In genomic region chr17:62714016-62714777, GRCh38 we compare ENCODE assay signal across 23 cellular contexts.
DNase-seq lines count a peak whose midpoint lies in the region; ATAC-seq, FAIRE-seq and TF ChIP-seq lines count a peak whose summit lies in the region.
"Had no signal": no experiment of that assay in that cellular context is flagged by ENCODE, and none has a peak within 500 bp of the region (broad histone marks: within the 10 kb centered on the region; RNA-seq: fewer than 3 reads in every experiment).

No MANE protein-coding gene starts in this region.

- H3K9me3 ChIP-seq in astrocyte (ENCODE audit: insufficient read depth, low read depth, low read length) = no peaks in the 10 kb centered on the region
- H3K9me3 ChIP-seq: upper lobe of left lung had no signal

- H3F3A ChIP-seq in GM23338 (replicated peaks; ENCODE audit: low read depth) = no peaks in the 10 kb centered on the region

- no peaks in the 10 kb centered on the region for H3K9me2 ChIP-seq in GM23338 (ENCODE audit: insufficient read depth)

- no peak for ATAC-seq in GM23338
- no peak for ATAC-seq in GM21528 (IDR thresholded peaks at IDR 0.05; ENCODE audit: low FRiP score, unreplicated experiment)
- no peak for ATAC-seq in GM18502 (IDR thresholded peaks at IDR 0.05; ENCODE audit: poor library complexity, unreplicated experiment)
- ATAC-seq: natural killer cell treated with Interleukin-12 subunit alpha and Interleukin-12 subunit beta and Interleukin-15 and Interleukin-18, amount 100 ng/mL, for 72 hours had no signal

- H4K20me1 ChIP-seq in GM23338 (replicated peaks; ENCODE audit: insufficient read depth) (no peaks in the 10 kb centered on the region), astrocyte (ENCODE audit: insufficient read depth, low read length) (no peaks in the 10 kb centered on the region)

- H3K27ac Mint-ChIP-seq in GM23338 (no peak overlapping the region), astrocyte (ENCODE audit: unreplicated experiment) (no peak overlapping the region), endothelial cell (ENCODE audit: unreplicated experiment) (no peak overlapping the region)
- H3K27ac Mint-ChIP-seq: natural killer cell treated with Interleukin-12 subunit alpha and Interleukin-12 subunit beta and Interleukin-15 and Interleukin-18, amount 100 ng/mL, for 72 hours had no signal

- H3K4me2 ChIP-seq in GM23338 (no peak overlapping the region), astrocyte (ENCODE audit: low read length) (peak overlapping the region; percentile 13)

- H3K9ac ChIP-seq in astrocyte (ENCODE audit: low read length) = no peak overlapping the region

- H3K27ac ChIP-seq in ACC112 (ENCODE audit: low read depth, low read length) = peak overlapping the region; percentile 78
- H3K27ac ChIP-seq in GM23338 (ENCODE audit: low read depth) = no peak overlapping the region
- H3K27ac ChIP-seq in astrocyte (ENCODE audit: low read depth, low read length) = no peak overlapping the region
- H3K27ac ChIP-seq: coronary artery, HL-60, upper lobe of left lung had no signal

- DNase-seq in GM23338 (ENCODE audit: low spot score) (no peak), astrocyte (ENCODE audit: low read depth) (peak; percentile 69), mesenteric fat pad (ENCODE audit: low spot score) (peak; percentile 67), kidney glomerular epithelial cell (lab: John Stamatoyannopoulos, UW) (no peak), endothelial cell (ENCODE audit: low spot score) (no peak)
- DNase-seq: ACHN; activated CD4-positive, alpha-beta T cell treated with anti-CD3 and anti-CD28 coated beads for 4 hours; aorta; COR-L47; KG1; NCI-H1092 treated with DMSO at 0.1 percent for 48 hours; NCI-H510A treated with DMSO at 0.1 percent for 48 hours; retina; stimulated activated naive CD4-positive, alpha-beta T cell treated with Interleukin-2 at 50 U/mL for 16 hours; upper lobe of left lung had no signal

- H3K4me1 ChIP-seq in ACC112 (ENCODE audit: control insufficient read depth, insufficient read depth, low read length, unreplicated experiment) (peaks cover 23% of the 10 kb centered on the region), GM23338 (ENCODE audit: insufficient read depth) (0 out of 2 replicates have a peak, but pooled peaks cover 3% of the 10 kb centered on the region), astrocyte (ENCODE audit: insufficient read depth, low read length) (peaks cover 19% of the 10 kb centered on the region)
- H3K4me1 ChIP-seq: upper lobe of left lung had no signal

- H3K4me1 Mint-ChIP-seq in GM23338 (peaks cover 13% of the 10 kb centered on the region), astrocyte (ENCODE audit: low read depth, unreplicated experiment) (peaks cover 2% of the 10 kb centered on the region), endothelial cell (ENCODE audit: unreplicated experiment) (peaks cover 5% of the 10 kb centered on the region)

- H2AFZ ChIP-seq in ACC112 (ENCODE audit: low read length, unreplicated experiment) (no peak overlapping the region), GM23338 (0 out of 2 replicates have a peak overlapping the region, but pooled peaks have one; percentile 64), astrocyte (ENCODE audit: low read depth, low read length) (no peak overlapping the region)

- H3K36me3 Mint-ChIP-seq in GM23338 (ENCODE audit: low read depth) (peaks cover 7% of the 10 kb centered on the region; the same call in 2 of the 3 replicates), astrocyte (ENCODE audit: low read depth, unreplicated experiment) (no peaks in the 10 kb centered on the region), endothelial cell (ENCODE audit: low read depth, unreplicated experiment) (no peaks in the 10 kb centered on the region)
- H3K36me3 Mint-ChIP-seq: natural killer cell treated with Interleukin-12 subunit alpha and Interleukin-12 subunit beta and Interleukin-15 and Interleukin-18, amount 100 ng/mL, for 72 hours had no signal

- TF ChIP-seq CTCF in GM23338 (conservative IDR thresholded peaks at IDR 0.05; ENCODE audit: low read depth in 2 of 2) = no peak
- no peak for TF ChIP-seq CTCF in astrocyte (IDR thresholded peaks at IDR 0.05; ENCODE audit: insufficient read depth, low read depth, low read length)
- TF ChIP-seq CTCF in endothelial cell (IDR thresholded peaks at IDR 0.05; ENCODE audit: unreplicated experiment) = no peak

- H3K36me3 ChIP-seq in ACC112 (ENCODE audit: insufficient read depth, low read length) (no peaks in the 10 kb centered on the region), GM23338 (ENCODE audit: insufficient read depth) (no peaks in the 10 kb centered on the region), astrocyte (ENCODE audit: insufficient read depth, low read length) (no peaks in the 10 kb centered on the region)
- H3K36me3 ChIP-seq: upper lobe of left lung had no signal

- H3K4me3 ChIP-seq in ACC112 (ENCODE audit: low read depth, low read length) (no peak overlapping the region), GM23338 (no peak overlapping the region), astrocyte (ENCODE audit: insufficient read depth, low read depth, low read length) (no peak overlapping the region)
- H3K4me3 ChIP-seq: coronary artery, upper lobe of left lung had no signal

- no peak for FAIRE-seq in astrocyte (lab: Jason Lieb, UNC)
- FAIRE-seq: G401.6, GM12892 had no signal

- peaks cover 7% of the 10 kb centered on the region for H3K9me3 Mint-ChIP-seq in GM23338
- peaks cover 12% of the 10 kb centered on the region for H3K9me3 Mint-ChIP-seq in astrocyte (ENCODE audit: unreplicated experiment)
- no peaks in the 10 kb centered on the region for H3K9me3 Mint-ChIP-seq in endothelial cell (ENCODE audit: unreplicated experiment)
- H3K9me3 Mint-ChIP-seq: natural killer cell treated with Interleukin-12 subunit alpha and Interleukin-12 subunit beta and Interleukin-15 and Interleukin-18, amount 100 ng/mL, for 72 hours had no signal

- H3K27me3 Mint-ChIP-seq in GM23338 (ENCODE audit: insufficient read depth, low read depth, poor library complexity) (peaks cover 9% of the 10 kb centered on the region), astrocyte (ENCODE audit: low read depth, unreplicated experiment) (peaks cover 14% of the 10 kb centered on the region), endothelial cell (ENCODE audit: unreplicated experiment) (peaks cover 5% of the 10 kb centered on the region)

- H3K4me3 Mint-ChIP-seq in GM23338 (no peak overlapping the region), astrocyte (ENCODE audit: unreplicated experiment) (no peak overlapping the region), endothelial cell (ENCODE audit: unreplicated experiment) (no peak overlapping the region)
- H3K4me3 Mint-ChIP-seq: natural killer cell treated with Interleukin-12 subunit alpha and Interleukin-12 subunit beta and Interleukin-15 and Interleukin-18, amount 100 ng/mL, for 72 hours had no signal

- no peaks in the 10 kb centered on the region for H3K27me3 ChIP-seq in ACC112 (ENCODE audit: insufficient read depth, low read length)
- no peaks in the 10 kb centered on the region for H3K27me3 ChIP-seq in GM23338 (ENCODE audit: insufficient read depth)
- no peaks in the 10 kb centered on the region for H3K27me3 ChIP-seq in astrocyte (ENCODE audit: insufficient read depth, low read length)
- H3K27me3 ChIP-seq: upper lobe of left lung had no signal

- H3K79me2 ChIP-seq in ACC112 (ENCODE audit: control insufficient read depth, insufficient read depth, low read length, unreplicated experiment) (no peaks in the 10 kb centered on the region), GM23338 (replicated peaks; ENCODE audit: insufficient read depth) (no peaks in the 10 kb centered on the region), astrocyte (ENCODE audit: insufficient read depth, low read length) (no peaks in the 10 kb centered on the region)

TF ChIP-seq in GM23338, 12 proteins besides CTCF, POLR2A, EP300 and RAD21 (continues in another document):
- no peak for TF ChIP-seq ZNF114 (CRISPR knock-in tag; IDR thresholded peaks at IDR 0.05)
- no peak for TF ChIP-seq JUNB (IDR thresholded peaks at IDR 0.05; ENCODE audit: unreplicated experiment)
- TF ChIP-seq EZH2phosphoT487 (IDR thresholded peaks at IDR 0.05; ENCODE audit: unreplicated experiment) = no peak
- no peak for TF ChIP-seq ZNF331 (CRISPR knock-in tag; IDR thresholded peaks at IDR 0.05; ENCODE audit: low read depth)
- TF ChIP-seq NANOG (IDR thresholded peaks at IDR 0.05; ENCODE audit: borderline replicate concordance) = no peak
- no peak for TF ChIP-seq EZH2 (IDR thresholded peaks at IDR 0.05; ENCODE audit: low read depth, unreplicated experiment)
- TF ChIP-seq STAT1 (IDR thresholded peaks at IDR 0.05; ENCODE audit: unreplicated experiment) = no peak
- no peak for TF ChIP-seq CREB1 (CRISPR knock-in tag; IDR thresholded peaks at IDR 0.05; ENCODE audit: low read depth)

Comparison
In these comparisons a context has a peak if more than half of its experiments do, and no peak if none do; other contexts are left out.
1. DNase-seq: peak in astrocyte (single experiment) and mesenteric fat pad (single experiment); none in GM23338 (single experiment), kidney glomerular epithelial cell (single experiment) and endothelial cell (single experiment).